ENCODE assay signal across 27 cellular contexts in genomic region chr4:120722655-120723054, GRCh38.
"Had no signal": no experiment of that assay in that cellular context is flagged by ENCODE, and none has a peak within 500 bp of the region (broad histone marks: within the 10 kb centered on the region; RNA-seq: fewer than 3 reads in every experiment).

No MANE protein-coding gene starts in this region.

- H3K4me3 Mint-ChIP-seq: activated CD4-positive, alpha-beta memory T cell treated with anti-CD3 and anti-CD28 coated beads for 36 hours; activated CD4-positive, alpha-beta T cell treated with anti-CD3 and anti-CD28 coated beads, Interleukin-2, amount 10 ng/mL, durations not matched to agents 24 days and 14 days; activated CD8-positive, alpha-beta memory T cell treated with anti-CD3 and anti-CD28 coated beads, Interleukin-2, amount 10 ng/mL, durations not matched to agents 7 days and 5 days; activated CD8-positive, alpha-beta T cell treated with anti-CD3 and anti-CD28 coated beads, Interleukin-2, amount 10 ng/mL, durations not matched to agents 7 days and 5 days; activated naive CD4-positive, alpha-beta T cell treated with anti-CD3 and anti-CD28 coated beads for 36 hours; activated naive CD4-positive, alpha-beta T cell treated with anti-CD3 and anti-CD28 coated beads, Interleukin-2, amount 50 U/mL, for 24 hours; activated naive CD8-positive, alpha-beta T cell treated with anti-CD3 and anti-CD28 coated beads for 36 hours; activated naive CD8-positive, alpha-beta T cell treated with anti-CD3 and anti-CD28 coated beads, Interleukin-2, amount 50 U/mL, for 24 hours; activated T-helper 1 cell treated with anti-CD3 and anti-CD28 coated beads, Interleukin-12 subunit alpha, Interleukin-12 subunit beta, Interleukin-2, Interleukin-4 antibody, amounts not matched to agents 30 ng/mL and 10 ng/mL and 1 ng/mL, durations not matched to agents 14 hours and 24 hours and 36 hours; T-helper 17 cell; T-helper 2 cell treated with Interferon-gamma antibody and Interleukin-4, amounts not matched to agents 5 μg/mL and 100 μg/mL, for 36 hours had no signal

- H3K4me1 Mint-ChIP-seq: activated CD4-positive, alpha-beta T cell treated with anti-CD3 and anti-CD28 coated beads, Interleukin-2, amount 10 ng/mL, durations not matched to agents 24 days and 14 days; activated CD8-positive, alpha-beta memory T cell treated with anti-CD3 and anti-CD28 coated beads, Interleukin-2, amount 10 ng/mL, durations not matched to agents 7 days and 5 days; activated naive CD4-positive, alpha-beta T cell treated with anti-CD3 and anti-CD28 coated beads, Interleukin-2, amount 50 U/mL, for 24 hours; activated naive CD8-positive, alpha-beta T cell treated with anti-CD3 and anti-CD28 coated beads for 36 hours; activated naive CD8-positive, alpha-beta T cell treated with anti-CD3 and anti-CD28 coated beads, Interleukin-2, amount 50 U/mL, for 24 hours; T-helper 17 cell had no signal

- H3K9me3 Mint-ChIP-seq: activated CD4-positive, alpha-beta memory T cell treated with anti-CD3 and anti-CD28 coated beads for 36 hours; activated CD4-positive, alpha-beta T cell treated with anti-CD3 and anti-CD28 coated beads, Interleukin-2, amount 10 ng/mL, durations not matched to agents 24 days and 14 days; activated naive CD4-positive, alpha-beta T cell treated with anti-CD3 and anti-CD28 coated beads for 36 hours; activated naive CD4-positive, alpha-beta T cell treated with anti-CD3 and anti-CD28 coated beads, Interleukin-2, amount 50 U/mL, for 24 hours; activated naive CD8-positive, alpha-beta T cell treated with anti-CD3 and anti-CD28 coated beads for 36 hours; activated naive CD8-positive, alpha-beta T cell treated with anti-CD3 and anti-CD28 coated beads, Interleukin-2, amount 50 U/mL, for 24 hours; activated T-helper 1 cell treated with anti-CD3 and anti-CD28 coated beads, Interleukin-12 subunit alpha, Interleukin-12 subunit beta, Interleukin-2, Interleukin-4 antibody, amounts not matched to agents 30 ng/mL and 10 ng/mL and 1 ng/mL, durations not matched to agents 14 hours and 24 hours and 36 hours; activated T-helper 2 cell treated with anti-CD3 and anti-CD28 coated beads, Interferon-gamma antibody, Interleukin-2, Interleukin-4, amounts not matched to agents 10 μg/mL and 5 μg/mL and 100 μg/mL, durations not matched to agents 14 hours and 24 hours and 36 hours; T-helper 2 cell treated with Interferon-gamma antibody and Interleukin-4, amounts not matched to agents 5 μg/mL and 100 μg/mL, for 36 hours had no signal

- H3K36me3 ChIP-seq: adrenal gland, esophagus squamous epithelium, gastroesophageal sphincter had no signal

- H3K27me3 ChIP-seq: adrenal gland, body of pancreas, esophagus squamous epithelium, gastroesophageal sphincter had no signal

- DNase-seq: activated CD4-positive, alpha-beta memory T cell treated with anti-CD3 and anti-CD28 coated beads for 36 hours; activated CD4-positive, alpha-beta T cell treated with anti-CD3 and anti-CD28 coated beads, Interleukin-2, amount 10 ng/mL, durations not matched to agents 24 days and 14 days; activated CD8-positive, alpha-beta memory T cell treated with anti-CD3 and anti-CD28 coated beads, Interleukin-2, amount 10 ng/mL, durations not matched to agents 7 days and 5 days; activated CD8-positive, alpha-beta memory T cell treated with anti-CD3 and anti-CD28 coated beads, Interleukin-2, amount 50 U/mL, for 4 hours; activated CD8-positive, alpha-beta T cell treated with anti-CD3 and anti-CD28 coated beads, Interleukin-2, amount 10 ng/mL, durations not matched to agents 7 days and 5 days; activated effector memory CD4-positive, alpha-beta T cell treated with anti-CD3 and anti-CD28 coated beads, Interleukin-2, amount 50 U/mL, for 16 hours; activated naive CD4-positive, alpha-beta T cell treated with anti-CD3 and anti-CD28 coated beads for 36 hours; activated naive CD8-positive, alpha-beta T cell treated with anti-CD3 and anti-CD28 coated beads for 36 hours; activated naive CD8-positive, alpha-beta T cell treated with anti-CD3 and anti-CD28 coated beads, Interleukin-2, amount 50 U/mL, for 24 hours; activated T-cell treated with anti-CD3 and anti-CD28 coated beads, Interleukin-2, amount 50 U/mL, for 1 hour; activated T-cell treated with anti-CD3 and anti-CD28 coated beads, Interleukin-2, amount 50 U/mL, for 48 hours; adrenal gland; amygdala; aorta; body of pancreas; cortex of kidney; effector CD8-positive, alpha-beta T cell; esophagus squamous epithelium; foreskin melanocyte; T-helper 1 cell; T-helper 17 cell had no signal

- H3K27ac Mint-ChIP-seq: activated CD4-positive, alpha-beta memory T cell treated with anti-CD3 and anti-CD28 coated beads for 36 hours; activated CD4-positive, alpha-beta T cell treated with anti-CD3 and anti-CD28 coated beads, Interleukin-2, amount 10 ng/mL, durations not matched to agents 24 days and 14 days; activated CD8-positive, alpha-beta memory T cell treated with anti-CD3 and anti-CD28 coated beads, Interleukin-2, amount 10 ng/mL, durations not matched to agents 7 days and 5 days; activated CD8-positive, alpha-beta T cell treated with anti-CD3 and anti-CD28 coated beads, Interleukin-2, amount 10 ng/mL, durations not matched to agents 7 days and 5 days; activated naive CD4-positive, alpha-beta T cell treated with anti-CD3 and anti-CD28 coated beads for 36 hours; activated naive CD4-positive, alpha-beta T cell treated with anti-CD3 and anti-CD28 coated beads, Interleukin-2, amount 50 U/mL, for 24 hours; activated naive CD8-positive, alpha-beta T cell treated with anti-CD3 and anti-CD28 coated beads for 36 hours; activated naive CD8-positive, alpha-beta T cell treated with anti-CD3 and anti-CD28 coated beads, Interleukin-2, amount 50 U/mL, for 24 hours; activated T-helper 1 cell treated with anti-CD3 and anti-CD28 coated beads, Interleukin-12 subunit alpha, Interleukin-12 subunit beta, Interleukin-2, Interleukin-4 antibody, amounts not matched to agents 30 ng/mL and 10 ng/mL and 1 ng/mL, durations not matched to agents 14 hours and 24 hours and 36 hours; activated T-helper 2 cell treated with anti-CD3 and anti-CD28 coated beads, Interferon-gamma antibody, Interleukin-2, Interleukin-4, amounts not matched to agents 10 μg/mL and 5 μg/mL and 100 μg/mL, durations not matched to agents 14 hours and 24 hours and 36 hours; T-helper 17 cell; T-helper 2 cell treated with Interferon-gamma antibody and Interleukin-4, amounts not matched to agents 5 μg/mL and 100 μg/mL, for 36 hours had no signal

- H3K27me3 Mint-ChIP-seq: activated CD4-positive, alpha-beta memory T cell treated with anti-CD3 and anti-CD28 coated beads for 36 hours; activated naive CD4-positive, alpha-beta T cell treated with anti-CD3 and anti-CD28 coated beads, Interleukin-2, amount 50 U/mL, for 24 hours; activated naive CD8-positive, alpha-beta T cell treated with anti-CD3 and anti-CD28 coated beads for 36 hours; activated naive CD8-positive, alpha-beta T cell treated with anti-CD3 and anti-CD28 coated beads, Interleukin-2, amount 50 U/mL, for 24 hours had no signal

- H3K4me3 ChIP-seq: adrenal gland, body of pancreas, esophagus squamous epithelium, gastroesophageal sphincter had no signal

- H3K36me3 Mint-ChIP-seq: activated CD4-positive, alpha-beta memory T cell treated with anti-CD3 and anti-CD28 coated beads for 36 hours; activated CD8-positive, alpha-beta memory T cell treated with anti-CD3 and anti-CD28 coated beads, Interleukin-2, amount 10 ng/mL, durations not matched to agents 7 days and 5 days; activated naive CD4-positive, alpha-beta T cell treated with anti-CD3 and anti-CD28 coated beads, Interleukin-2, amount 50 U/mL, for 24 hours; activated naive CD8-positive, alpha-beta T cell treated with anti-CD3 and anti-CD28 coated beads for 36 hours had no signal

- H3K9me3 ChIP-seq: adrenal gland, body of pancreas, esophagus squamous epithelium, gastroesophageal sphincter had no signal

- H3K4me1 ChIP-seq: body of pancreas, esophagus squamous epithelium, gastroesophageal sphincter had no signal

- H3K27ac ChIP-seq: adrenal gland, body of pancreas, epithelial cell of prostate, esophagus squamous epithelium, gastroesophageal sphincter had no signal

- ATAC-seq: activated CD8-positive, alpha-beta memory T cell treated with anti-CD3 and anti-CD28 coated beads, Interleukin-2, amount 10 ng/mL, durations not matched to agents 7 days and 5 days; activated CD8-positive, alpha-beta T cell treated with anti-CD3 and anti-CD28 coated beads, Interleukin-2, amount 10 ng/mL, durations not matched to agents 7 days and 5 days; activated naive CD8-positive, alpha-beta T cell treated with anti-CD3 and anti-CD28 coated beads, Interleukin-2, amount 50 U/mL, for 24 hours; body of pancreas; gastroesophageal sphincter; T-helper 17 cell had no signal
